ENCODE assay signal across 8 cellular contexts in genomic region chr5:119323630-119324000, GRCh38. TPM values are rescaled to one million over a fixed set of nuclear protein-coding genes. Genes with fewer than 3 reads are reported as not detected.
DNase-seq lines count a peak whose midpoint lies in the region; ATAC-seq and TF ChIP-seq lines count a peak whose summit lies in the region.

No MANE protein-coding gene starts in this region.

- no peak for TF ChIP-seq CTCF in cardiac fibroblast (IDR thresholded peaks at IDR 0.05; ENCODE audit: low read depth, low read length)
- no peak for TF ChIP-seq CTCF in nephron progenitor cell (IDR thresholded peaks at IDR 0.05)

- ATAC-seq in HG02642 (IDR thresholded peaks at IDR 0.05; ENCODE audit: poor library complexity, unreplicated experiment): no peak
- ATAC-seq in HG03159 (IDR thresholded peaks at IDR 0.05; ENCODE audit: unreplicated experiment): no peak
- ATAC-seq in HG03175 (IDR thresholded peaks at IDR 0.05; ENCODE audit: unreplicated experiment): no peak

- peak overlapping the region; percentile 91 for H3K27ac Mint-ChIP-seq in nephron progenitor cell

- intact Hi-C loops in posterior vena cava (cut with DNase I): loop anchor here in 1 of 2 donors (5.0 kb wide), 1 partner anchor 56 kb away; no protein-coding TSS in a partner anchor

- no peaks in the 10 kb centered on the region for H3K27me3 Mint-ChIP-seq in nephron progenitor cell (ENCODE audit: low read depth, poor library complexity)

- H3K4me3 ChIP-seq in cardiac fibroblast (replicated peaks in 1 of 2; ENCODE audit: low read depth in 2 of 2, low read length in 2 of 2): no peak overlapping the region

- H3K9me3 Mint-ChIP-seq in nephron progenitor cell: no peaks in the 10 kb centered on the region

- no peaks in the 10 kb centered on the region for H3K36me3 Mint-ChIP-seq in nephron progenitor cell (ENCODE audit: low read depth)

- DNase-seq in DMS79 (lab: John Stamatoyannopoulos, UW) (peak; percentile 62), NCI-H2171 treated with DMSO at 0.1 percent for 48 hours (lab: John Stamatoyannopoulos, UW) (peak; percentile 89), cardiac fibroblast (ENCODE audit: low read depth in 2 of 2) (peak; percentile 54 to 57), nephron progenitor cell (no peak), posterior vena cava (ENCODE audit: low spot score) (no peak)

- H3K4me1 Mint-ChIP-seq in nephron progenitor cell: peaks cover 70% of the 10 kb centered on the region

- H3K4me3 Mint-ChIP-seq in nephron progenitor cell: no peak overlapping the region

RNA-seq across cellular contexts. Expression of gene TNFAIP8, which starts 32.2 kb away (rescaled TPM):
- total RNA-seq in posterior vena cava: 10 to 100 TPM; 10.8 to 12.4 TPM

Comparison
In these comparisons a context has a peak if more than half of its experiments do, and no peak if none do; other contexts are left out.
1. DNase-seq: peak in DMS79 (single experiment), NCI-H2171 treated with DMSO at 0.1 percent for 48 hours (single experiment) and cardiac fibroblast (2 of 2); none in nephron progenitor cell (single experiment) and posterior vena cava (single experiment).